Comparison of ENCODE assay signal across 20 cellular contexts in genomic region chr4:186810613-186811150, GRCh38.
DNase-seq lines count a peak whose midpoint lies in the region; ATAC-seq and TF ChIP-seq lines count a peak whose summit lies in the region.
"Had no signal": no experiment of that assay in that cellular context is flagged by ENCODE, and none has a peak within 500 bp of the region (broad histone marks: within the 10 kb centered on the region; RNA-seq: fewer than 3 reads in every experiment).

No MANE protein-coding gene starts in this region.

- H3K56ac ChIP-seq in mesendoderm (ENCODE audit: low read length): no peak overlapping the region

- H2BK15ac ChIP-seq in mesendoderm (replicated peaks; ENCODE audit: low read depth): no peak overlapping the region

- POLR2A ChIA-PET in HEK293T (lab: Yijun Ruan, JAX) (no interaction called here), WTC11 (lab: Charles Lee) (no interaction called here)

- no peak overlapping the region for H3K4me3 ChIP-seq in mesendoderm (ENCODE audit: low read length)
- H3K4me3 ChIP-seq in effector memory CD4-positive, alpha-beta T cell (ENCODE audit: insufficient read depth, low read depth, low read length, poor library complexity, severe bottlenecking): no peak overlapping the region

- no peak overlapping the region for H2BK5ac ChIP-seq in mesendoderm (ENCODE audit: low read length)

- no peaks in the 10 kb centered on the region for H3K27me3 ChIP-seq in mesendoderm (ENCODE audit: insufficient read depth, low read length, poor library complexity)
- H3K27me3 ChIP-seq in effector memory CD4-positive, alpha-beta T cell (replicated peaks; ENCODE audit: control insufficient read depth, insufficient read depth, low read length, poor library complexity, severe bottlenecking): no peaks in the 10 kb centered on the region

- no peak overlapping the region for H2BK120ac ChIP-seq in mesendoderm (ENCODE audit: low read depth, low read length)

- H3K4me3 Mint-ChIP-seq in WTC11: no peak overlapping the region
- H3K4me3 Mint-ChIP-seq: B cell; CD4-positive, CD25-positive, alpha-beta regulatory T cell had no signal

- H3K9me3 Mint-ChIP-seq in WTC11: peaks cover 15% of the 10 kb centered on the region

- CTCF ChIA-PET in HEK293T (lab: Yijun Ruan, JAX): interaction anchor here (0.6 kb wide), 1 partner anchor 157 kb away, joined by 4 read pairs; no protein-coding TSS in a partner anchor
- CTCF ChIA-PET in WTC11 (lab: Charles Lee): no interaction called here

- H3K9ac ChIP-seq in mesendoderm (ENCODE audit: low read length): no peak overlapping the region

- H3K36me3 Mint-ChIP-seq in WTC11: peaks cover 7% of the 10 kb centered on the region; the same call in 1 of the 2 replicates
- H3K36me3 Mint-ChIP-seq: CD4-positive, CD25-positive, alpha-beta regulatory T cell had no signal

- H4K5ac ChIP-seq in mesendoderm (ENCODE audit: low read length): no peak overlapping the region

- ATAC-seq in WTC11: peak; percentile 88
- no peak for ATAC-seq in GM21390 (IDR thresholded peaks at IDR 0.05; ENCODE audit: unreplicated experiment)

- H3K27ac ChIP-seq in mesendoderm (ENCODE audit: low read depth, low read length): no peak overlapping the region
- H3K27ac ChIP-seq in effector memory CD4-positive, alpha-beta T cell (ENCODE audit: insufficient read depth, low read length, poor library complexity, severe bottlenecking): no peak overlapping the region

- H3K79me1 ChIP-seq in mesendoderm (ENCODE audit: low read length): no peaks in the 10 kb centered on the region

- no peaks in the 10 kb centered on the region for H3K4me1 ChIP-seq in mesendoderm (ENCODE audit: control insufficient read depth, low read depth, low read length)
- H3K4me1 ChIP-seq in effector memory CD4-positive, alpha-beta T cell (ENCODE audit: control insufficient read depth, insufficient read depth, low read length, poor library complexity, severe bottlenecking): no peaks in the 10 kb centered on the region

- no CpG with 5 or more reads among the region's 3 CpGs for WGBS in mesendoderm (ENCODE audit: extremely low coverage, insufficient coverage, low lambda C conversion rate)

- no peak overlapping the region for H3K4ac ChIP-seq in mesendoderm (ENCODE audit: low read depth, low read length)

- H3K4me1 Mint-ChIP-seq in WTC11: peaks cover 16% of the 10 kb centered on the region
- H3K4me1 Mint-ChIP-seq: B cell; CD4-positive, CD25-positive, alpha-beta regulatory T cell had no signal

- no peak for TF ChIP-seq CTCF in WTC11 (IDR thresholded peaks at IDR 0.05)

- peak overlapping the region; percentile 34; the same call in 1 of the 2 replicates for H3K27ac Mint-ChIP-seq in WTC11
- H3K27ac Mint-ChIP-seq: B cell; CD4-positive, CD25-positive, alpha-beta regulatory T cell had no signal

- H3K4me2 ChIP-seq in mesendoderm (ENCODE audit: low read length): no peak overlapping the region

- H3K18ac ChIP-seq in mesendoderm (ENCODE audit: low read length): no peak overlapping the region

- no peaks in the 10 kb centered on the region for H3K79me2 ChIP-seq in mesendoderm (ENCODE audit: control insufficient read depth, insufficient read depth, low read length)

- H2AK5ac ChIP-seq in mesendoderm (ENCODE audit: low read length): no peak overlapping the region

- H3K27me3 Mint-ChIP-seq in WTC11 (ENCODE audit: low read depth): peaks cover 3% of the 10 kb centered on the region; the same call in 1 of the 2 replicates
- H3K27me3 Mint-ChIP-seq: B cell; CD4-positive, CD25-positive, alpha-beta regulatory T cell had no signal

- H3K36me3 ChIP-seq in mesendoderm (ENCODE audit: control insufficient read depth, insufficient read depth, low read length): no peaks in the 10 kb centered on the region
- no peaks in the 10 kb centered on the region for H3K36me3 ChIP-seq in effector memory CD4-positive, alpha-beta T cell (ENCODE audit: control insufficient read depth, insufficient read depth, low read length)

- H3K23ac ChIP-seq in mesendoderm (ENCODE audit: low read length): no peak overlapping the region

- H3K9me3 ChIP-seq in effector memory CD4-positive, alpha-beta T cell (ENCODE audit: control insufficient read depth, low read length): no peaks in the 10 kb centered on the region

- DNase-seq in ELF-1 (ENCODE audit: low read depth, low spot score): peak; percentile 79
- DNase-seq in HEK293T (ENCODE audit: extremely low spot score): no peak
- no peak for DNase-seq in WTC11 (ENCODE audit: low spot score)
- peak; percentile 20 for DNase-seq in mesendoderm
- no peak for DNase-seq in NCI-H526 treated with DMSO at 0.1 percent for 48 hours (lab: John Stamatoyannopoulos, UW)
- no peak for DNase-seq in effector memory CD4-positive, alpha-beta T cell
- DNase-seq in putamen (ENCODE audit: low spot score): no peak
- DNase-seq: CD4-positive, CD25-positive, alpha-beta regulatory T cell; EL; H7; MM.1S; NCI-H1092; NCI-H1436; NCI-H187 treated with DMSO at 0.1 percent for 48 hours; NCI-H2107; NCI-H2227 treated with DMSO at 0.1 percent for 48 hours; NCI-H524; Right ventricle myocardium superior had no signal

- H4K8ac ChIP-seq in mesendoderm (ENCODE audit: low read depth, low read length): no peak overlapping the region

TF ChIP-seq in HEK293T, 16 proteins besides CTCF, POLR2A, EP300 and RAD21:
- TF ChIP-seq FOXM1 (IDR thresholded peaks at IDR 0.05; ENCODE audit: borderline replicate concordance) (no peak), CTBP1 (IDR thresholded peaks at IDR 0.05; ENCODE audit: borderline replicate concordance) (peak; percentile 20; the same call in 1 of the 2 replicates), FOXA1 (IDR thresholded peaks at IDR 0.05) (no peak), LEF1 (IDR thresholded peaks at IDR 0.05; ENCODE audit: borderline replicate concordance) (no peak)
TF ChIP-seq in HEK293T: peak in this region for 1.

TF ChIP-seq in WTC11, 78 proteins besides CTCF, POLR2A, EP300 and RAD21:
- TF ChIP-seq ZNF121 (CRISPR knock-in tag; IDR thresholded peaks at IDR 0.05) (no peak), ZBTB21 (CRISPR knock-in tag; IDR thresholded peaks at IDR 0.05; ENCODE audit: borderline replicate concordance) (no peak), FOXP1 (CRISPR knock-in tag; IDR thresholded peaks at IDR 0.05; ENCODE audit: borderline replicate concordance) (no peak), ZNF219 (CRISPR knock-in tag; IDR thresholded peaks at IDR 0.05; ENCODE audit: borderline replicate concordance) (no peak), ZNF671 (CRISPR knock-in tag; IDR thresholded peaks at IDR 0.05) (no peak), AFF4 (CRISPR knock-in tag; IDR thresholded peaks at IDR 0.05; ENCODE audit: borderline replicate concordance) (no peak)

Comparison
In these comparisons a context has a peak if more than half of its experiments do, and no peak if none do; other contexts are left out.
1. DNase-seq: peak in ELF-1 (single experiment) and mesendoderm (single experiment); none in HEK293T (single experiment), WTC11 (single experiment), NCI-H526 treated with DMSO at 0.1 percent for 48 hours (single experiment), effector memory CD4-positive, alpha-beta T cell (0 of 3) and putamen (single experiment).